Comparison of ENCODE assay signal across 8 cellular contexts in genomic region chr1:244599937-244600350, GRCh38. TPM values are rescaled to one million over a fixed set of nuclear protein-coding genes. Genes with fewer than 3 reads are reported as not detected.
DNase-seq lines count a peak whose midpoint lies in the region; ATAC-seq and TF ChIP-seq lines count a peak whose summit lies in the region.

No MANE protein-coding gene starts in this region.

- no peaks in the 10 kb centered on the region for H3K4me1 ChIP-seq in mucosa of descending colon (ENCODE audit: low read depth)
- H3K4me1 ChIP-seq in aorta (ENCODE audit: control insufficient read depth in 1 of 2, insufficient read depth in 2 of 2, low read length in 2 of 2), result no peaks in the 10 kb centered on the region

- no peak overlapping the region for H3K27ac ChIP-seq in aorta (ENCODE audit: low read depth in 1 of 2, low read length in 2 of 2)

- DNase-seq in GM13977 (ENCODE audit: low spot score) (peak; percentile 71), HFFc6 (peak; percentile 93), NOMO-1 treated with DMSO at 0.1 percent for 48 hours (lab: John Stamatoyannopoulos, UW; ENCODE audit: unreplicated experiment) (peak; percentile 86), mucosa of descending colon (peak in 1 of 3 donors; percentile 12), aorta (peak; percentile 67 to 73), NCI-H510A treated with DMSO at 0.1 percent for 48 hours (lab: John Stamatoyannopoulos, UW) (no peak), NCI-H2029 treated with DMSO at 0.1 percent for 48 hours (lab: John Stamatoyannopoulos, UW) (no peak)

- no peaks in the 10 kb centered on the region for H3K27me3 ChIP-seq in aorta (ENCODE audit: control insufficient read depth in 1 of 2, insufficient read depth in 2 of 2, low read length in 1 of 2)

- 20 to 24% methylated on average over 7 of the region's 7 CpGs for WGBS in aorta, 2 donors

- no peaks in the 10 kb centered on the region for H3K36me3 ChIP-seq in mucosa of descending colon (ENCODE audit: low read depth)
- no peaks in the 10 kb centered on the region for H3K36me3 ChIP-seq in aorta (ENCODE audit: control insufficient read depth in 1 of 2, insufficient read depth in 2 of 2, low read length in 1 of 2)

- H3K27me3 Mint-ChIP-seq in HFFc6 (ENCODE audit: insufficient read depth), result peaks cover 8% of the 10 kb centered on the region
- no peaks in the 10 kb centered on the region for H3K27me3 Mint-ChIP-seq in activated naive CD8-positive, alpha-beta T cell

- TF ChIP-seq CTCF in GM13977 (IDR thresholded peaks at IDR 0.05; ENCODE audit: extremely low read depth, insufficient read depth, missing control alignments) (no peak), HFFc6 (IDR thresholded peaks at IDR 0.05) (no peak), mucosa of descending colon (IDR thresholded peaks at IDR 0.05) (no peak)

- H3K4me3 ChIP-seq in mucosa of descending colon (no peak overlapping the region), aorta (ENCODE audit: low read length in 2 of 2) (no peak overlapping the region)

- H3K27ac Mint-ChIP-seq in HFFc6, result peak overlapping the region; percentile 89
- peak overlapping the region; percentile 86 for H3K27ac Mint-ChIP-seq in activated naive CD8-positive, alpha-beta T cell

- H3K36me3 Mint-ChIP-seq in HFFc6 (ENCODE audit: low read depth), result no peaks in the 10 kb centered on the region
- H3K36me3 Mint-ChIP-seq in activated naive CD8-positive, alpha-beta T cell, result peaks cover 2% of the 10 kb centered on the region

- H3K4me3 Mint-ChIP-seq in HFFc6, result peak overlapping the region; percentile 88
- H3K4me3 Mint-ChIP-seq in activated naive CD8-positive, alpha-beta T cell, result peak overlapping the region; percentile 10

- peaks cover 16% of the 10 kb centered on the region for H3K4me1 Mint-ChIP-seq in HFFc6 (ENCODE audit: low read depth)
- peaks cover 6% of the 10 kb centered on the region for H3K4me1 Mint-ChIP-seq in activated naive CD8-positive, alpha-beta T cell (ENCODE audit: low read depth)

- in situ Hi-C loops in GM13977 (cut with MboI; ENCODE audit: low pct_unique_long_range_greater_than_20kb, low sequenced_read_pairs, unreplicated experiment), result loop anchor here (10.0 kb wide), 2 partner anchors 185 to 445 kb away; no protein-coding TSS in a partner anchor

- intact Hi-C loops in mucosa of descending colon (cut with DNase I, micrococcal nuclease), result loop anchor here (5.0 to 10.0 kb wide), 2 partner anchors 197 to 445 kb away; no protein-coding TSS in a partner anchor
- intact Hi-C loops in aorta (cut with DNase I), result loop anchor here (5.0 kb wide), 1 partner anchor 442 kb away; no protein-coding TSS in a partner anchor

- H3K9me3 ChIP-seq in mucosa of descending colon (no peaks in the 10 kb centered on the region), aorta (ENCODE audit: control insufficient read depth, low read length) (no peaks in the 10 kb centered on the region)

- peak; percentile 92 for ATAC-seq in mucosa of descending colon
- peak; percentile 63 for ATAC-seq in aorta (ENCODE audit: low FRiP score)

- H3K9me3 Mint-ChIP-seq in HFFc6, result no peaks in the 10 kb centered on the region
- H3K9me3 Mint-ChIP-seq in activated naive CD8-positive, alpha-beta T cell (ENCODE audit: low read depth), result no peaks in the 10 kb centered on the region

RNA-seq across cellular contexts. Expression of gene DESI2, which starts 53.0 kb away (rescaled TPM):
- 10 to 100 TPM; 23.5 to 32.3 (median 28.0) TPM for total RNA-seq in HFFc6 (2021; fragmentation: NEBNext Ultra II Directional; extraction: Animal tissue kit (Norgen Biotek cat#: 25700))
- 10 to 100 TPM; 26.9 to 30.6 (median 29.7) TPM for total RNA-seq in mucosa of descending colon
- 10 to 100 TPM; 35.4 to 38.4 TPM for total RNA-seq in aorta
- 10 to 100 TPM; 14.4 to 26.5 TPM for polyA plus RNA-seq in aorta

Comparison
In these comparisons a context has a peak if more than half of its experiments do, and no peak if none do; other contexts are left out.
1. DNase-seq: peak in GM13977 (single experiment), HFFc6 (single experiment), NOMO-1 treated with DMSO at 0.1 percent for 48 hours (single experiment) and aorta (2 of 2); none in NCI-H510A treated with DMSO at 0.1 percent for 48 hours (single experiment) and NCI-H2029 treated with DMSO at 0.1 percent for 48 hours (single experiment).